Comparison of ENCODE assay signal across 22 cellular contexts in the genomic region with DNA sequence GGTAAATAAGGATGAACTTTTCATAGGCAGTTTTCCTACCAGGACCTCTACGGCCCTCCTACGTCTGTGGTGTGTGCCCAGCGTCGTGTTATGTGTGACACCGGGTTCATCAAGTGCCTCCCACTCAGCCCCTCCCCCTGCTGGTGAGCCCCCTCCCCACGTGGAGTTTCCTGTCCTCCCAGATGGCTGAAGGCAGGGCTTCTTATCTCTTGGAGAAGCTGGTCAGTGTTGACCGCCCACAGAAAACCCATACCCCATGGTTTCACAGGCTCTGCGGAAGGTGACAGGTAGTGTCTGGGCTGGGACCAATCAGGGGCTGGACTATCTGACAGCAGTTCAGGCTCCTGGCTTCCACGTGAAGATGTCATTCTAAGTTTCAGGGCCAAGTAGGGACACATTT.
"Had no signal": no experiment of that assay in that cellular context is flagged by ENCODE, and none has a peak within 500 bp of the region (broad histone marks: within the 10 kb centered on the region; RNA-seq: fewer than 3 reads in every experiment).

No MANE protein-coding gene starts in this region.

- H3K9ac ChIP-seq: KMS-11 had no signal

- H3K27ac ChIP-seq: HL-60, KMS-11 had no signal

- H3K9me3 ChIP-seq: SK-N-SH had no signal

- FAIRE-seq: HTR-8/SVneo had no signal

- DNase-seq: Kasumi-1, MM.1S, NCI-H1092 treated with DMSO at 0.1 percent for 48 hours, NCI-H1436, NCI-H187, NCI-H2029, NCI-H2081 treated with DMSO at 0.1 percent for 48 hours, NCI-H2171, NCI-H226, NCI-H446, NCI-H510A, NCI-H524 treated with DMSO at 0.1 percent for 48 hours, NCI-H69, NCI-H774, PC-3, SHP77, SK-N-SH, SW 1271 had no signal

- H3K4me2 ChIP-seq: KMS-11 had no signal

- ATAC-seq: Panc1 had no signal
